Comparison of ENCODE assay signal across 8 cellular contexts in the genomic region with DNA sequence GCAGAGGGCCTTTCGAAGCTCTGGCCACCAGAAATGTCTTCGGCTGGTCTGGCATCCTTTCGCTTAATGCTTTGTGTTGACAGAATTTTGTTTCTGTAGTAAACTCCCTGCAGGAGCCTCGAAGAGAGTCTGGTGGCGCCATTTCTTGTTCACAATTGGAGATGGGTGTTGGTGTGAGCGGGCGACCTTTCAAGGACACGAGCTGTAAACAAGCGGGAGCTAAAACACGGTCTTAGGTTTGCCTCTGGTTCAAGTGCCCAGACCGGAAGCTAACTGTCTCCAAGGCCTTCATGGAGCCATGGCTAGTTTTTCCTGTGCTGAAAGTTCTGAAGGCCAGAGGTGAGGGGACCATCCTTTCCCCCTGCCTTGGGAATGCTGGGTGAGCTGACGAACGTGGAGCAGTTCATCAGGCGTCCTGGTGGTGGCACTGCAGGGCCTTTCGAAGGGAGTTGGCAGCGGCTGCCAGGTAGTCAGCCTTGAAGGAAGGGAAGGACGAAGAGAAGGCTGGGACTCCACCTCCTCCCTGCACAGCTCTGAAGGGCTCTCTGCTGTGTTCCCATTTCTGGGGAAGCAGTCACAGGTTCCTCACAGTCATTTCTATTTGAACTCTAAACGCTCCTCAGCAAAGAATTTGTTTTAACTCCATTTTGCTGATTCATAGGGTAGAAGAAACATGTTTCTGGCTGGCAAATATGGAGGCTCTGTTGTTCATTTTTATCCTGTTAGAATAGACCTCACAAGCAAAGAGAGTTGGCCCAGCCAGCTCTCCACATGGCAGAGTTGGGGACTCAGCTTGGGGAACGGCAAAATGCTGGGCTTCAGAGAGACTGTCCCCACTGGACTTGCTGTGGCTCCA. TPM values are rescaled to one million over a fixed set of nuclear protein-coding genes. Genes with fewer than 3 reads are reported as not detected.
DNase-seq lines count a peak whose midpoint lies in the region; ATAC-seq and TF ChIP-seq lines count a peak whose summit lies in the region.

No MANE protein-coding gene starts in this region.

- peaks cover 11% of the 10 kb centered on the region for H3K4me1 Mint-ChIP-seq in activated B cell treated with CpG ODN at 0.5 μM for 24 hours

- peaks cover 47% of the 10 kb centered on the region for H3K36me3 Mint-ChIP-seq in activated B cell treated with CpG ODN at 0.5 μM for 24 hours (ENCODE audit: low read depth)

- in situ Hi-C loops in mammary epithelial cell (cut with MboI; ENCODE audit: low sequenced_read_pairs in 2 of 2), result loop anchor here (10.0 to 25.0 kb wide), 2 partner anchors 424 to 651 kb away; no protein-coding TSS in a partner anchor

- ATAC-seq in HG02798 (IDR thresholded peaks at IDR 0.05; ENCODE audit: poor library complexity, unreplicated experiment), result peak; percentile 78
- peak; percentile 87 for ATAC-seq in activated B cell treated with CpG ODN at 0.5 μM for 24 hours (ENCODE audit: low read depth)
- no peak for ATAC-seq in GM19455 (IDR thresholded peaks at IDR 0.05; ENCODE audit: unreplicated experiment)

- H2AFZ ChIP-seq in mammary epithelial cell (ENCODE audit: low read depth, low read length), result no peak overlapping the region

- peak overlapping the region; percentile 50 for H3K27ac Mint-ChIP-seq in activated B cell treated with CpG ODN at 0.5 μM for 24 hours

- H3K4me3 Mint-ChIP-seq in activated B cell treated with CpG ODN at 0.5 μM for 24 hours, result no peak overlapping the region

- H3K9ac ChIP-seq in mammary epithelial cell (ENCODE audit: insufficient read depth, low read length), result no peak overlapping the region

- WGBS in mammary epithelial cell (ENCODE audit: low coverage, missing lambda C conversion rate), result 63% methylated on average over 14 of the region's 19 CpGs

- no peaks in the 10 kb centered on the region for H3K27me3 Mint-ChIP-seq in activated B cell treated with CpG ODN at 0.5 μM for 24 hours

- no peak overlapping the region for H3K27ac ChIP-seq in mammary epithelial cell (ENCODE audit: insufficient read depth, low read depth, low read length)

- H3K36me3 ChIP-seq in mammary epithelial cell (ENCODE audit: insufficient read depth, low read length) (peaks cover 24% of the 10 kb centered on the region), kidney epithelial cell (ENCODE audit: control insufficient read depth, insufficient read depth, low read length) (peaks cover 1% of the 10 kb centered on the region)

- peak; percentile 57 for DNase-seq in NCI-H2107 treated with DMSO at 0.1 percent for 48 hours (lab: John Stamatoyannopoulos, UW; ENCODE audit: unreplicated experiment)
- peak; percentile 70 for DNase-seq in activated B cell treated with CpG ODN at 0.5 μM for 24 hours
- peak; percentile 51 for DNase-seq in mammary epithelial cell
- DNase-seq in kidney epithelial cell (ENCODE audit: low read depth), result peak; percentile 10
- peak; percentile 55 for DNase-seq in stimulated activated CD4-positive, alpha-beta T cell treated with anti-CD3 and anti-CD28 coated beads, Interleukin-2, amount 100 ng/mL, for 4 hours (ENCODE audit: low read depth)

- intact Hi-C loops in activated B cell treated with CpG ODN at 0.5 μM for 24 hours (cut with micrococcal nuclease), result loop anchor here (1.0 to 5.0 kb wide), 5 partner anchors 188 to 649 kb away; a partner anchor contains a TSS
- intact Hi-C loops in mammary epithelial cell (cut with micrococcal nuclease), result loop anchor here (1.0 to 5.0 kb wide), 5 partner anchors 186 to 649 kb away; a partner anchor contains a TSS

- BruUV-seq in mammary epithelial cell (replicated peaks; lab: Mats Ljungman, UMichigan), result no TSS peak

- dilution Hi-C loops in mammary epithelial cell (cut with HindIII; ENCODE audit: low sequenced_read_pairs), result no loop called here

- no peaks in the 10 kb centered on the region for H3K9me3 Mint-ChIP-seq in activated B cell treated with CpG ODN at 0.5 μM for 24 hours

- H3K79me2 ChIP-seq in mammary epithelial cell (ENCODE audit: insufficient read depth, low read length), result no peaks in the 10 kb centered on the region

- no peak overlapping the region for H3K4me3 ChIP-seq in mammary epithelial cell (replicated peaks in 1 of 3; ENCODE audit: insufficient read depth in 1 of 3, low read depth in 2 of 3, low read length in 3 of 3)
- H3K4me3 ChIP-seq in kidney epithelial cell (ENCODE audit: low read depth, low read length), result no peak overlapping the region

- H3K27me3 ChIP-seq in mammary epithelial cell (ENCODE audit: insufficient read depth, low read length), result no peaks in the 10 kb centered on the region
- no peaks in the 10 kb centered on the region for H3K27me3 ChIP-seq in kidney epithelial cell (ENCODE audit: control insufficient read depth, insufficient read depth, low read length)

- no peak overlapping the region for H3K4me2 ChIP-seq in mammary epithelial cell (ENCODE audit: insufficient read depth, low read depth, low read length)

- TF ChIP-seq CTCF in GM12872 (IDR thresholded peaks at IDR 0.05; ENCODE audit: insufficient read depth, low read depth, low read length), result peak; percentile 95
- TF ChIP-seq CTCF in activated B cell treated with CpG ODN at 0.5 μM for 24 hours (IDR thresholded peaks at IDR 0.05), result peak; percentile 21
- peak; percentile 87 to 96 for TF ChIP-seq CTCF in mammary epithelial cell (conservative IDR thresholded peaks at IDR 0.05 in 1 of 2, IDR thresholded peaks at IDR 0.05 in 1 of 2; ENCODE audit: extremely low read depth in 1 of 2, insufficient read depth in 1 of 2, low read depth in 1 of 2, low read length in 2 of 2)
- TF ChIP-seq CTCF in kidney epithelial cell (IDR thresholded peaks at IDR 0.05; ENCODE audit: insufficient read depth, low read length, poor library complexity, severe bottlenecking), result peak; percentile 92

- H3K4me1 ChIP-seq in mammary epithelial cell (ENCODE audit: insufficient read depth, low read length), result peaks cover 8% of the 10 kb centered on the region

- no peaks in the 10 kb centered on the region for H4K20me1 ChIP-seq in mammary epithelial cell (ENCODE audit: insufficient read depth, low read length)

- H3K9me3 ChIP-seq in mammary epithelial cell (replicated peaks; ENCODE audit: insufficient read depth, low read length), result no peaks in the 10 kb centered on the region

- POLR2A ChIA-PET in activated B cell treated with CpG ODN at 0.5 μM for 24 hours (lab: Charles Lee), result interaction anchor here (0.8 to 1.5 kb wide), 7 partner anchors 14 to 506 kb away, joined by 3 to 6 read pairs (median 3); a partner anchor contains a TSS

- CTCF ChIA-PET in activated B cell treated with CpG ODN at 0.5 μM for 24 hours (lab: Charles Lee) (interaction anchor here (0.6 to 7.7 kb wide), 34 partner anchors 9 to 982 kb away, joined by 3 to 116 read pairs (median 4); no protein-coding TSS in a partner anchor), mammary epithelial cell (lab: Charles Lee; ENCODE audit: low non-redundant PET) (no interaction called here)

RNA-seq across cellular contexts. Expression of a gene that starts 35.2 kb away (rescaled TPM):
- 17.4 and 21.8 TPM in 2 replicates for total RNA-seq in activated B cell treated with CpG ODN at 0.5 μM for 24 hours
- total RNA-seq in mammary epithelial cell, result 10 to 100 TPM; 13.3 to 15.4 TPM
- polyA plus RNA-seq in mammary epithelial cell, result 13.5 TPM
- polyA minus RNA-seq in mammary epithelial cell, result 37.0 TPM
- 12.7 and 13.5 TPM in 2 replicates for total RNA-seq in kidney epithelial cell

RNA-seq across cellular contexts. Expression of a gene that starts 35.3 kb away (rescaled TPM):
- 22.0 and 24.4 TPM in 2 replicates for total RNA-seq in activated B cell treated with CpG ODN at 0.5 μM for 24 hours
- 10 to 100 TPM; 20.8 to 21.0 TPM for total RNA-seq in mammary epithelial cell
- 22.5 TPM for polyA plus RNA-seq in mammary epithelial cell
- polyA minus RNA-seq in mammary epithelial cell, result 25.2 TPM
- total RNA-seq in kidney epithelial cell, result 14.5 and 15.1 TPM in 2 replicates

Comparison
In these comparisons a context has a peak if more than half of its experiments do, and no peak if none do; other contexts are left out.
1. CTCF ChIP-seq: peak in every context shown above with its lines; median percentile 95 in GM12872; 92 in kidney epithelial cell; 92 in mammary epithelial cell; 21 in activated B cell treated with CpG ODN at 0.5 μM for 24 hours.
2. DNase-seq: peak in every context shown above with its lines; median percentile 70 in activated B cell treated with CpG ODN at 0.5 μM for 24 hours; 57 in NCI-H2107 treated with DMSO at 0.1 percent for 48 hours; 55 in stimulated activated CD4-positive, alpha-beta T cell treated with anti-CD3 and anti-CD28 coated beads, Interleukin-2, amount 100 ng/mL, for 4 hours; 51 in mammary epithelial cell; 10 in kidney epithelial cell.